1 cellular context compared by ENCODE assay signal in genomic region chr10:89122431-89123066, GRCh38.
A peak's percentile ranks its signal among the peaks of the same experiment; 100 is the strongest.
TF ChIP-seq lines count a peak whose summit lies in the region.

No MANE protein-coding gene starts in this region.

TF ChIP-seq in endothelial cell of umbilical vein, 7 proteins besides CTCF, POLR2A, EP300 and RAD21:
- TF ChIP-seq POLR2AphosphoS5 (IDR thresholded peaks at IDR 0.05; ENCODE audit: insufficient read depth, low read depth, low read length) (no peak), MYC (IDR thresholded peaks at IDR 0.05; ENCODE audit: low read depth, low read length) (no peak), FOS (IDR thresholded peaks at IDR 0.05; ENCODE audit: borderline replicate concordance, insufficient read depth, low read length) (peak; percentile 62), MAX (IDR thresholded peaks at IDR 0.05; ENCODE audit: insufficient read depth, insufficient read length) (no peak), EZH2 (IDR thresholded peaks at IDR 0.05; ENCODE audit: borderline replicate concordance, low read depth, low read length, severe bottlenecking) (no peak), GATA2 (IDR thresholded peaks at IDR 0.05; ENCODE audit: insufficient read depth, insufficient read length, low read depth, low read length) (no peak), JUN (IDR thresholded peaks at IDR 0.05; ENCODE audit: borderline replicate concordance, insufficient read depth, insufficient read length, low read depth) (peak; percentile 70)
